1 cellular context compared by ENCODE assay signal in the genomic region with DNA sequence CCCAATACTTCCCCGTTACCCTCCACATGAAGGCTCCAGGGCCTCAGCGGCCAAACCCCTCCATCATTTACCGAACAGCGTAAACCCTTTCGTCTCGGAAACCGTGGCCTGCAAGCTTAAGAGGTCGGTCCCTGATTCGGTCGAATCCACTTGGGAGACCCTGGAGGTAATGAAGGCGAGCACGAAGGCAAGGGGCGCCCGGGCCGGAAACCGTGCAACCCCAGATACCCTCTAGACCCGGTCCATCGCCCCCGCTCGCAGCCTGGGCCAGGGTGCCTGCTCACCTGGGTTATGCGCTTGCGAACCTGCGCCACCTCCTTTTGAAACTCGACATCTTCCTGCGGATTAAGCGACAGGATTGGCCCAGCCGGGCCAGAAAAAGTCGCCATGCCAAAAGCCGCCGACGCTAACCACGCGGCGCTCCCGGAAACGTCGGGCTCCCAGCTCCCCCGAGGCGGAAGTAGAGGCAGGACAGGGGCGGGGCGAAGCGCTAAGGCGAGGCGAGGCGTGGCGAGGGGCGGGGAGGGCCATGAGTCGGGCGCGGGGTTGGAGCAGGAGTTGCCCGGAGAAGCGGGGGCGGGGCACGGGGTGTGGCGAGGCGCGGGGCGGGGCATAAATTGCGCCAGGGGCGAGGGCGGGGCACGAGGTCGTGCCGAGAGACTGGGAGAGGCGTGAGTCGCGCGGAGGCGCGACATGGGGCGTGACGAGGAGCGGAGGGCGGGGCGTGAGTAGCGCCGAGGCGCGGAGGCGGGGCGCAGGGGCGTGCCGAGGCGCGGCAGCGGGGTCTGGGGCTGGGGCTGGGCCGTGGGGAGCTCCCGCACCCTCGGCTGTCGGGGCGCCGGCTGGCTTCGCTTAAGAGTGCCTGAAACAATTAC.
TF ChIP-seq lines count a peak whose summit lies in the region.

A gene (minus strand): TSS at position 414 of the 875 bp plus-strand sequence. CDS start 25 bp downstream, at position 389.

TF ChIP-seq in HepG2, 621 proteins besides CTCF, POLR2A, EP300 and RAD21 (continues in another document):
- TF ChIP-seq, protein P1, sequence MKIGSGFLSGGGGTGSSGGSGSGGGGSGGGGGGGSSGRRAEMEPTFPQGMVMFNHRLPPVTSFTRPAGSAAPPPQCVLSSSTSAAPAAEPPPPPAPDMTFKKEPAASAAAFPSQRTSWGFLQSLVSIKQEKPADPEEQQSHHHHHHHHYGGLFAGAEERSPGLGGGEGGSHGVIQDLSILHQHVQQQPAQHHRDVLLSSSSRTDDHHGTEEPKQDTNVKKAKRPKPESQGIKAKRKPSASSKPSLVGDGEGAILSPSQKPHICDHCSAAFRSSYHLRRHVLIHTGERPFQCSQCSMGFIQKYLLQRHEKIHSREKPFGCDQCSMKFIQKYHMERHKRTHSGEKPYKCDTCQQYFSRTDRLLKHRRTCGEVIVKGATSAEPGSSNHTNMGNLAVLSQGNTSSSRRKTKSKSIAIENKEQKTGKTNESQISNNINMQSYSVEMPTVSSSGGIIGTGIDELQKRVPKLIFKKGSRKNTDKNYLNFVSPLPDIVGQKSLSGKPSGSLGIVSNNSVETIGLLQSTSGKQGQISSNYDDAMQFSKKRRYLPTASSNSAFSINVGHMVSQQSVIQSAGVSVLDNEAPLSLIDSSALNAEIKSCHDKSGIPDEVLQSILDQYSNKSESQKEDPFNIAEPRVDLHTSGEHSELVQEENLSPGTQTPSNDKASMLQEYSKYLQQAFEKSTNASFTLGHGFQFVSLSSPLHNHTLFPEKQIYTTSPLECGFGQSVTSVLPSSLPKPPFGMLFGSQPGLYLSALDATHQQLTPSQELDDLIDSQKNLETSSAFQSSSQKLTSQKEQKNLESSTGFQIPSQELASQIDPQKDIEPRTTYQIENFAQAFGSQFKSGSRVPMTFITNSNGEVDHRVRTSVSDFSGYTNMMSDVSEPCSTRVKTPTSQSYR (CRISPR knock-in tag; IDR thresholded peaks at IDR 0.05; ENCODE audit: borderline replicate concordance), result 0 out of 2 replicates have a peak, but pooled peaks have one; percentile 28
- no peak for TF ChIP-seq LCORL (IDR thresholded peaks at IDR 0.05)
- TF ChIP-seq LCORL (CRISPR knock-in tag; IDR thresholded peaks at IDR 0.05), result peak; percentile 37
- TF ChIP-seq ZNF563 (CRISPR knock-in tag; IDR thresholded peaks at IDR 0.05), result peak; percentile 46; the same call in 1 of the 2 replicates
- TF ChIP-seq, protein P2, sequence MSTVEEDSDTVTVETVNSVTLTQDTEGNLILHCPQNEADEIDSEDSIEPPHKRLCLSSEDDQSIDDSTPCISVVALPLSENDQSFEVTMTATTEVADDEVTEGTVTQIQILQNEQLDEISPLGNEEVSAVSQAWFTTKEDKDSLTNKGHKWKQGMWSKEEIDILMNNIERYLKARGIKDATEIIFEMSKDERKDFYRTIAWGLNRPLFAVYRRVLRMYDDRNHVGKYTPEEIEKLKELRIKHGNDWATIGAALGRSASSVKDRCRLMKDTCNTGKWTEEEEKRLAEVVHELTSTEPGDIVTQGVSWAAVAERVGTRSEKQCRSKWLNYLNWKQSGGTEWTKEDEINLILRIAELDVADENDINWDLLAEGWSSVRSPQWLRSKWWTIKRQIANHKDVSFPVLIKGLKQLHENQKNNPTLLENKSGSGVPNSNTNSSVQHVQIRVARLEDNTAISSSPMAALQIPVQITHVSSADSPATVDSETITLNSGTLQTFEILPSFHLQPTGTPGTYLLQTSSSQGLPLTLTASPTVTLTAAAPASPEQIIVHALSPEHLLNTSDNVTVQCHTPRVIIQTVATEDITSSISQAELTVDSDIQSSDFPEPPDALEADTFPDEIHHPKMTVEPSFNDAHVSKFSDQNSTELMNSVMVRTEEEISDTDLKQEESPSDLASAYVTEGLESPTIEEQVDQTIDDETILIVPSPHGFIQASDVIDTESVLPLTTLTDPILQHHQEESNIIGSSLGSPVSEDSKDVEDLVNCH (CRISPR knock-in tag; IDR thresholded peaks at IDR 0.05), result peak; percentile 36; the same call in 1 of the 2 replicates
- TF ChIP-seq ZBTB3 (CRISPR knock-in tag; IDR thresholded peaks at IDR 0.05; ENCODE audit: borderline replicate concordance, low read depth), result peak; percentile 51; the same call in 1 of the 2 replicates
- TF ChIP-seq ZNF256 (CRISPR knock-in tag; conservative IDR thresholded peaks at IDR 0.05), result 0 out of 2 replicates have a peak, but pooled peaks have one; percentile 86
- TF ChIP-seq SOX5 (CRISPR knock-in tag; IDR thresholded peaks at IDR 0.05; ENCODE audit: borderline replicate concordance), result no peak; the same call in 1 of the 2 replicates
- TF ChIP-seq, protein P3, sequence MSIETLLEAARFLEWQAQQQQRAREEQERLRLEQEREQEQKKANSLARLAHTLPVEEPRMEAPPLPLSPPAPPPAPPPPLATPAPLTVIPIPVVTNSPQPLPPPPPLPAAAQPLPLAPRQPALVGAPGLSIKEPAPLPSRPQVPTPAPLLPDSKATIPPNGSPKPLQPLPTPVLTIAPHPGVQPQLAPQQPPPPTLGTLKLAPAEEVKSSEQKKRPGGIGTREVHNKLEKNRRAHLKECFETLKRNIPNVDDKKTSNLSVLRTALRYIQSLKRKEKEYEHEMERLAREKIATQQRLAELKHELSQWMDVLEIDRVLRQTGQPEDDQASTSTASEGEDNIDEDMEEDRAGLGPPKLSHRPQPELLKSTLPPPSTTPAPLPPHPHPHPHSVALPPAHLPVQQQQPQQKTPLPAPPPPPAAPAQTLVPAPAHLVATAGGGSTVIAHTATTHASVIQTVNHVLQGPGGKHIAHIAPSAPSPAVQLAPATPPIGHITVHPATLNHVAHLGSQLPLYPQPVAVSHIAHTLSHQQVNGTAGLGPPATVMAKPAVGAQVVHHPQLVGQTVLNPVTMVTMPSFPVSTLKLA (IDR thresholded peaks at IDR 0.05), result peak; percentile 82
- no peak for TF ChIP-seq NFIB (CRISPR knock-in tag; IDR thresholded peaks at IDR 0.05; ENCODE audit: borderline replicate concordance)
- TF ChIP-seq SMAD1 (CRISPR knock-in tag; IDR thresholded peaks at IDR 0.05; ENCODE audit: borderline replicate concordance, low read depth), result peak; percentile 88; the same call in 1 of the 2 replicates
- TF ChIP-seq DR1 (CRISPR knock-in tag; IDR thresholded peaks at IDR 0.05), result peak; percentile 96
- TF ChIP-seq, protein P4, sequence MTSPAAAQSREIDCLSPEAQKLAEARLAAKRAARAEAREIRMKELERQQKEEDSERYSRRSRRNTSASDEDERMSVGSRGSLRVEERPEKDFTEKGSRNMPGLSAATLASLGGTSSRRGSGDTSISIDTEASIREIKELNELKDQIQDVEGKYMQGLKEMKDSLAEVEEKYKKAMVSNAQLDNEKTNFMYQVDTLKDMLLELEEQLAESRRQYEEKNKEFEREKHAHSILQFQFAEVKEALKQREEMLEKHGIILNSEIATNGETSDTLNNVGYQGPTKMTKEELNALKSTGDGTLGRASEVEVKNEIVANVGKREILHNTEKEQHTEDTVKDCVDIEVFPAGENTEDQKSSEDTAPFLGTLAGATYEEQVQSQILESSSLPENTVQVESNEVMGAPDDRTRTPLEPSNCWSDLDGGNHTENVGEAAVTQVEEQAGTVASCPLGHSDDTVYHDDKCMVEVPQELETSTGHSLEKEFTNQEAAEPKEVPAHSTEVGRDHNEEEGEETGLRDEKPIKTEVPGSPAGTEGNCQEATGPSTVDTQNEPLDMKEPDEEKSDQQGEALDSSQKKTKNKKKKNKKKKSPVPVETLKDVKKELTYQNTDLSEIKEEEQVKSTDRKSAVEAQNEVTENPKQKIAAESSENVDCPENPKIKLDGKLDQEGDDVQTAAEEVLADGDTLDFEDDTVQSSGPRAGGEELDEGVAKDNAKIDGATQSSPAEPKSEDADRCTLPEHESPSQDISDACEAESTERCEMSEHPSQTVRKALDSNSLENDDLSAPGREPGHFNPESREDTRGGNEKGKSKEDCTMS (CRISPR knock-in tag; conservative IDR thresholded peaks at IDR 0.05), result 0 out of 2 replicates have a peak, but pooled peaks have one; percentile 30
- TF ChIP-seq NONO (IDR thresholded peaks at IDR 0.05), result no peak
- TF ChIP-seq NONO (CRISPR knock-in tag; conservative IDR thresholded peaks at IDR 0.05), result peak; percentile 87
- TF ChIP-seq, protein P5, sequence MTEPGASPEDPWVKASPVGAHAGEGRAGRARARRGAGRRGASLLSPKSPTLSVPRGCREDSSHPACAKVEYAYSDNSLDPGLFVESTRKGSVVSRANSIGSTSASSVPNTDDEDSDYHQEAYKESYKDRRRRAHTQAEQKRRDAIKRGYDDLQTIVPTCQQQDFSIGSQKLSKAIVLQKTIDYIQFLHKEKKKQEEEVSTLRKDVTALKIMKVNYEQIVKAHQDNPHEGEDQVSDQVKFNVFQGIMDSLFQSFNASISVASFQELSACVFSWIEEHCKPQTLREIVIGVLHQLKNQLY (CRISPR knock-in tag; IDR thresholded peaks at IDR 0.05), result no peak
- TF ChIP-seq, protein P6, sequence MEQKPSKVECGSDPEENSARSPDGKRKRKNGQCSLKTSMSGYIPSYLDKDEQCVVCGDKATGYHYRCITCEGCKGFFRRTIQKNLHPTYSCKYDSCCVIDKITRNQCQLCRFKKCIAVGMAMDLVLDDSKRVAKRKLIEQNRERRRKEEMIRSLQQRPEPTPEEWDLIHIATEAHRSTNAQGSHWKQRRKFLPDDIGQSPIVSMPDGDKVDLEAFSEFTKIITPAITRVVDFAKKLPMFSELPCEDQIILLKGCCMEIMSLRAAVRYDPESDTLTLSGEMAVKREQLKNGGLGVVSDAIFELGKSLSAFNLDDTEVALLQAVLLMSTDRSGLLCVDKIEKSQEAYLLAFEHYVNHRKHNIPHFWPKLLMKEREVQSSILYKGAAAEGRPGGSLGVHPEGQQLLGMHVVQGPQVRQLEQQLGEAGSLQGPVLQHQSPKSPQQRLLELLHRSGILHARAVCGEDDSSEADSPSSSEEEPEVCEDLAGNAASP (CRISPR knock-in tag; IDR thresholded peaks at IDR 0.05; ENCODE audit: borderline replicate concordance), result peak; percentile 63; the same call in 1 of the 2 replicates
- TF ChIP-seq KLF15 (CRISPR knock-in tag; IDR thresholded peaks at IDR 0.05; ENCODE audit: borderline replicate concordance), result 0 out of 2 replicates have a peak, but pooled peaks have one; percentile 71
- TF ChIP-seq SPEN (CRISPR knock-in tag; IDR thresholded peaks at IDR 0.05; ENCODE audit: low read depth), result peak; percentile 69
- peak; percentile 96 for TF ChIP-seq ZNF501 (CRISPR knock-in tag; IDR thresholded peaks at IDR 0.05)
- TF ChIP-seq, protein P7, sequence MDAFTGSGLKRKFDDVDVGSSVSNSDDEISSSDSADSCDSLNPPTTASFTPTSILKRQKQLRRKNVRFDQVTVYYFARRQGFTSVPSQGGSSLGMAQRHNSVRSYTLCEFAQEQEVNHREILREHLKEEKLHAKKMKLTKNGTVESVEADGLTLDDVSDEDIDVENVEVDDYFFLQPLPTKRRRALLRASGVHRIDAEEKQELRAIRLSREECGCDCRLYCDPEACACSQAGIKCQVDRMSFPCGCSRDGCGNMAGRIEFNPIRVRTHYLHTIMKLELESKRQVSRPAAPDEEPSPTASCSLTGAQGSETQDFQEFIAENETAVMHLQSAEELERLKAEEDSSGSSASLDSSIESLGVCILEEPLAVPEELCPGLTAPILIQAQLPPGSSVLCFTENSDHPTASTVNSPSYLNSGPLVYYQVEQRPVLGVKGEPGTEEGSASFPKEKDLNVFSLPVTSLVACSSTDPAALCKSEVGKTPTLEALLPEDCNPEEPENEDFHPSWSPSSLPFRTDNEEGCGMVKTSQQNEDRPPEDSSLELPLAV (CRISPR knock-in tag; conservative IDR thresholded peaks at IDR 0.05; ENCODE audit: low read depth), result 0 out of 2 replicates have a peak, but pooled peaks have one; percentile 26
- 0 out of 2 replicates have a peak, but pooled peaks have one; percentile 77 for TF ChIP-seq ZNF383 (CRISPR knock-in tag; IDR thresholded peaks at IDR 0.05; ENCODE audit: borderline replicate concordance)
- TF ChIP-seq CENPX (CRISPR knock-in tag; IDR thresholded peaks at IDR 0.05), result no peak
- TF ChIP-seq, protein P8, sequence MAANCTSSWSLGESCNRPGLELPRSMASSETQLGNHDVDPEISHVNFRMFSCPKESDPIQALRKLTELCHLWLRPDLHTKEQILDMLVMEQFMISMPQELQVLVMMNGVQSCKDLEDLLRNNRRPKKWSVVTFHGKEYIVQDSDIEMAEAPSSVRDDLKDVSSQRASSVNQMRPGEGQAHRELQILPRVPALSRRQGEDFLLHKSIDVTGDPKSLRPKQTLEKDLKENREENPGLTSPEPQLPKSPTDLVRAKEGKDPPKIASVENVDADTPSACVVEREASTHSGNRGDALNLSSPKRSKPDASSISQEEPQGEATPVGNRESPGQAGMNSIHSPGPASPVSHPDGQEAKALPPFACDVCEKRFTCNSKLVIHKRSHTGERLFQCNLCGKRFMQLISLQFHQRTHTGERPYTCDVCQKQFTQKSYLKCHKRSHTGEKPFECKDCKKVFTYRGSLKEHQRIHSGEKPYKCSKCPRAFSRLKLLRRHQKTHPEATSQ (CRISPR knock-in tag; IDR thresholded peaks at IDR 0.05; ENCODE audit: borderline replicate concordance), result no peak
- TF ChIP-seq SMAD9 (CRISPR knock-in tag; IDR thresholded peaks at IDR 0.05), result no peak
- TF ChIP-seq ZC3H13 (CRISPR knock-in tag; IDR thresholded peaks at IDR 0.05), result no peak
- TF ChIP-seq, protein P9, sequence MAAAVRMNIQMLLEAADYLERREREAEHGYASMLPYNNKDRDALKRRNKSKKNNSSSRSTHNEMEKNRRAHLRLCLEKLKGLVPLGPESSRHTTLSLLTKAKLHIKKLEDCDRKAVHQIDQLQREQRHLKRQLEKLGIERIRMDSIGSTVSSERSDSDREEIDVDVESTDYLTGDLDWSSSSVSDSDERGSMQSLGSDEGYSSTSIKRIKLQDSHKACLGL (CRISPR knock-in tag; IDR thresholded peaks at IDR 0.05), result peak; percentile 99
- TF ChIP-seq, protein P10, sequence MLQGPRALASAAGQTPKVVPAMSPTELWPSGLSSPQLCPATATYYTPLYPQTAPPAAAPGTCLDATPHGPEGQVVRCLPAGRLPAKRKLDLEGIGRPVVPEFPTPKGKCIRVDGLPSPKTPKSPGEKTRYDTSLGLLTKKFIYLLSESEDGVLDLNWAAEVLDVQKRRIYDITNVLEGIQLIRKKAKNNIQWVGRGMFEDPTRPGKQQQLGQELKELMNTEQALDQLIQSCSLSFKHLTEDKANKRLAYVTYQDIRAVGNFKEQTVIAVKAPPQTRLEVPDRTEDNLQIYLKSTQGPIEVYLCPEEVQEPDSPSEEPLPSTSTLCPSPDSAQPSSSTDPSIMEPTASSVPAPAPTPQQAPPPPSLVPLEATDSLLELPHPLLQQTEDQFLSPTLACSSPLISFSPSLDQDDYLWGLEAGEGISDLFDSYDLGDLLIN (CRISPR knock-in tag; IDR thresholded peaks at IDR 0.05; ENCODE audit: borderline replicate concordance), result 0 out of 2 replicates have a peak, but pooled peaks have one; percentile 31
- peak; percentile 45; the same call in 1 of the 2 replicates for TF ChIP-seq NFYC (CRISPR knock-in tag; IDR thresholded peaks at IDR 0.05)
- TF ChIP-seq, protein P11, sequence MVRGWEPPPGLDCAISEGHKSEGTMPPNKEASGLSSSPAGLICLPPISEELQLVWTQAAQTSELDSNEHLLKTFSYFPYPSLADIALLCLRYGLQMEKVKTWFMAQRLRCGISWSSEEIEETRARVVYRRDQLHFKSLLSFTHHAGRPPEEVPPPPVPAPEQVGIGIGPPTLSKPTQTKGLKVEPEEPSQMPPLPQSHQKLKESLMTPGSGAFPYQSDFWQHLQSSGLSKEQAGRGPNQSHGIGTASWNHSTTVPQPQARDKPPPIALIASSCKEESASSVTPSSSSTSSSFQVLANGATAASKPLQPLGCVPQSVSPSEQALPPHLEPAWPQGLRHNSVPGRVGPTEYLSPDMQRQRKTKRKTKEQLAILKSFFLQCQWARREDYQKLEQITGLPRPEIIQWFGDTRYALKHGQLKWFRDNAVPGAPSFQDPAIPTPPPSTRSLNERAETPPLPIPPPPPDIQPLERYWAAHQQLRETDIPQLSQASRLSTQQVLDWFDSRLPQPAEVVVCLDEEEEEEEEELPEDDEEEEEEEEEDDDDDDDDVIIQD (CRISPR knock-in tag; IDR thresholded peaks at IDR 0.05; ENCODE audit: low read depth), result peak; percentile 52; the same call in 1 of the 2 replicates
- peak; percentile 97 for TF ChIP-seq ELF1 (CRISPR knock-in tag; IDR thresholded peaks at IDR 0.05)
